ENCODE assay signal across 1 cellular context in the genomic region with DNA sequence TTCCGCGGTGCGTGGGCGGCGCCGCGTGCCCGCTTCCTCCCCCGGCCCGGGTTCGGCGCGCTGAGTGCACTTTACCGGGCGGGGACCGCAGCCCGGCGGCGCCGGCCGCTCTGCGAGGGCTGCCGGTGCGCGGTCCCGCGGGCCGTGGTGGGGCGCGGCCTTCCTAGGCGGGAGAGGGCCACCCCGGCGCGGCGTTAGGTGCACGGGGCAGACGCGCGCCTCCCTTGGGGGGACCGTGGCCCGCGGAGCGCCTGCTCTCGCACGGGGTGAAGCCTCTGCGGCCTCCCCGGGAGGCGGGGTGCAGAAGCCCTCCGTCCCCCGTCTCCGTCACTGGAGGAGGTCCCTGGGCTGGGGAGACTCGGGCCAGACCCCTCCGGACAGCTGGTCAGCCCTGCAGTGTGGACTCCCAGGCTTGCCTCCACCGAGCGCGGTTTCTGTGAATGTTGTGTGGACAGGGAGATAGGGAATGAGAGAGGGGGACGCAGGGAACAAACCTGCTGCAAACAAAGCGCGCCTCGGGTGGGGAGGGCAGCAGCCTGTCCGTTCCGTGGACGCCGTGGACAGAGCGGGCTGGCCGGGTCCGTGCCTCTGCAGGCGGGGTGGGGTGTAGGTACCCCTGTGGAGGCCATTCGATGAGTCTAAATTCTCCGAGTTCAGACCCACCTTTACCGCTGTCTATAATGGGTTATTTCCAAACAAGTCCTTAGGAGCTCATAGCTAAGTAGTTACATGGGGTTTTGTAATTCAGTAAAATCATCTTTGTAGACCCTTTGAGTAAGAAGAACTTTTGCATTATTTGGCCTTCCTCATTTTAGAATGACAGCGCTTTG.
A peak's percentile ranks its signal among the peaks of the same experiment; 100 is the strongest.
TF ChIP-seq lines count a peak whose summit lies in the region.

No MANE protein-coding gene starts in this region.

TF ChIP-seq in HepG2, 621 proteins besides CTCF, POLR2A, EP300 and RAD21 (continued from another document and continues in another):
- TF ChIP-seq HIC2 (CRISPR knock-in tag; IDR thresholded peaks at IDR 0.05; ENCODE audit: low read depth) (no peak), ZNF44 (CRISPR knock-in tag; IDR thresholded peaks at IDR 0.05) (0 out of 2 replicates have a peak, but pooled peaks have one; percentile 65), ZNF616 (CRISPR knock-in tag; IDR thresholded peaks at IDR 0.05; ENCODE audit: low read depth) (0 out of 2 replicates have a peak, but pooled peaks have one; percentile 68), ZBTB8A (CRISPR knock-in tag; IDR thresholded peaks at IDR 0.05; ENCODE audit: borderline replicate concordance, low read depth) (no peak), PBX2 (CRISPR knock-in tag; IDR thresholded peaks at IDR 0.05) (no peak), PCBP1 (IDR thresholded peaks at IDR 0.05; ENCODE audit: borderline replicate concordance, low read depth, low read length) (no peak), NFIC (IDR thresholded peaks at IDR 0.05; ENCODE audit: low read length) (no peak), ZSCAN29 (CRISPR knock-in tag; conservative IDR thresholded peaks at IDR 0.05) (no peak), ZNF18 (CRISPR knock-in tag; IDR thresholded peaks at IDR 0.05; ENCODE audit: insufficient replicate concordance) (no peak), GFI1 (CRISPR knock-in tag; IDR thresholded peaks at IDR 0.05; ENCODE audit: borderline replicate concordance) (0 out of 2 replicates have a peak, but pooled peaks have one; percentile 28), NFE2L1 (CRISPR knock-in tag; IDR thresholded peaks at IDR 0.05; ENCODE audit: borderline replicate concordance) (no peak), ZFP36L1 (CRISPR knock-in tag; IDR thresholded peaks at IDR 0.05) (0 out of 2 replicates have a peak, but pooled peaks have one; percentile 29), ZNF468 (CRISPR knock-in tag; IDR thresholded peaks at IDR 0.05) (peak; percentile 27; the same call in 1 of the 2 replicates), ZNF543 (CRISPR knock-in tag; IDR thresholded peaks at IDR 0.05) (no peak), RBAK (CRISPR knock-in tag; IDR thresholded peaks at IDR 0.05) (no peak), ZNF501 (CRISPR knock-in tag; IDR thresholded peaks at IDR 0.05) (peak; percentile 7; the same call in 1 of the 2 replicates), SIX4 (CRISPR knock-in tag; IDR thresholded peaks at IDR 0.05) (no peak), SETDB1 (CRISPR knock-in tag; IDR thresholded peaks at IDR 0.05; ENCODE audit: borderline replicate concordance) (no peak), MLX (CRISPR knock-in tag; IDR thresholded peaks at IDR 0.05) (no peak), EEA1 (CRISPR knock-in tag; IDR thresholded peaks at IDR 0.05; ENCODE audit: borderline replicate concordance) (0 out of 2 replicates have a peak, but pooled peaks have one; percentile 2), MTA1 (CRISPR knock-in tag; IDR thresholded peaks at IDR 0.05; ENCODE audit: borderline replicate concordance) (no peak), ZNF484 (CRISPR knock-in tag; IDR thresholded peaks at IDR 0.05; ENCODE audit: borderline replicate concordance, low read depth) (0 out of 2 replicates have a peak, but pooled peaks have one; percentile 23), JUN (CRISPR knock-in tag; IDR thresholded peaks at IDR 0.05) (no peak), FOXP4 (CRISPR knock-in tag; IDR thresholded peaks at IDR 0.05) (no peak), EHMT2 (IDR thresholded peaks at IDR 0.05; ENCODE audit: borderline replicate concordance, low read depth, low read length) (no peak), DNMT3B (CRISPR knock-in tag; conservative IDR thresholded peaks at IDR 0.05) (no peak)
- TF ChIP-seq, protein P1, sequence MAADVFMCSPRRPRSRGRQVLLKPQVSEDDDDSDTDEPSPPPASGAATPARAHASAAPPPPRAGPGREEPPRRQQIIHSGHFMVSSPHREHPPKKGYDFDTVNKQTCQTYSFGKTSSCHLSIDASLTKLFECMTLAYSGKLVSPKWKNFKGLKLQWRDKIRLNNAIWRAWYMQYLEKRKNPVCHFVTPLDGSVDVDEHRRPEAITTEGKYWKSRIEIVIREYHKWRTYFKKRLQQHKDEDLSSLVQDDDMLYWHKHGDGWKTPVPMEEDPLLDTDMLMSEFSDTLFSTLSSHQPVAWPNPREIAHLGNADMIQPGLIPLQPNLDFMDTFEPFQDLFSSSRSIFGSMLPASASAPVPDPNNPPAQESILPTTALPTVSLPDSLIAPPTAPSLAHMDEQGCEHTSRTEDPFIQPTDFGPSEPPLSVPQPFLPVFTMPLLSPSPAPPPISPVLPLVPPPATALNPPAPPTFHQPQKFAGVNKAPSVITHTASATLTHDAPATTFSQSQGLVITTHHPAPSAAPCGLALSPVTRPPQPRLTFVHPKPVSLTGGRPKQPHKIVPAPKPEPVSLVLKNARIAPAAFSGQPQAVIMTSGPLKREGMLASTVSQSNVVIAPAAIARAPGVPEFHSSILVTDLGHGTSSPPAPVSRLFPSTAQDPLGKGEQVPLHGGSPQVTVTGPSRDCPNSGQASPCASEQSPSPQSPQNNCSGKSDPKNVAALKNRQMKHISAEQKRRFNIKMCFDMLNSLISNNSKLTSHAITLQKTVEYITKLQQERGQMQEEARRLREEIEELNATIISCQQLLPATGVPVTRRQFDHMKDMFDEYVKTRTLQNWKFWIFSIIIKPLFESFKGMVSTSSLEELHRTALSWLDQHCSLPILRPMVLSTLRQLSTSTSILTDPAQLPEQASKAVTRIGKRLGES (CRISPR knock-in tag; IDR thresholded peaks at IDR 0.05; ENCODE audit: borderline replicate concordance), result no peak
- TF ChIP-seq, protein P2, sequence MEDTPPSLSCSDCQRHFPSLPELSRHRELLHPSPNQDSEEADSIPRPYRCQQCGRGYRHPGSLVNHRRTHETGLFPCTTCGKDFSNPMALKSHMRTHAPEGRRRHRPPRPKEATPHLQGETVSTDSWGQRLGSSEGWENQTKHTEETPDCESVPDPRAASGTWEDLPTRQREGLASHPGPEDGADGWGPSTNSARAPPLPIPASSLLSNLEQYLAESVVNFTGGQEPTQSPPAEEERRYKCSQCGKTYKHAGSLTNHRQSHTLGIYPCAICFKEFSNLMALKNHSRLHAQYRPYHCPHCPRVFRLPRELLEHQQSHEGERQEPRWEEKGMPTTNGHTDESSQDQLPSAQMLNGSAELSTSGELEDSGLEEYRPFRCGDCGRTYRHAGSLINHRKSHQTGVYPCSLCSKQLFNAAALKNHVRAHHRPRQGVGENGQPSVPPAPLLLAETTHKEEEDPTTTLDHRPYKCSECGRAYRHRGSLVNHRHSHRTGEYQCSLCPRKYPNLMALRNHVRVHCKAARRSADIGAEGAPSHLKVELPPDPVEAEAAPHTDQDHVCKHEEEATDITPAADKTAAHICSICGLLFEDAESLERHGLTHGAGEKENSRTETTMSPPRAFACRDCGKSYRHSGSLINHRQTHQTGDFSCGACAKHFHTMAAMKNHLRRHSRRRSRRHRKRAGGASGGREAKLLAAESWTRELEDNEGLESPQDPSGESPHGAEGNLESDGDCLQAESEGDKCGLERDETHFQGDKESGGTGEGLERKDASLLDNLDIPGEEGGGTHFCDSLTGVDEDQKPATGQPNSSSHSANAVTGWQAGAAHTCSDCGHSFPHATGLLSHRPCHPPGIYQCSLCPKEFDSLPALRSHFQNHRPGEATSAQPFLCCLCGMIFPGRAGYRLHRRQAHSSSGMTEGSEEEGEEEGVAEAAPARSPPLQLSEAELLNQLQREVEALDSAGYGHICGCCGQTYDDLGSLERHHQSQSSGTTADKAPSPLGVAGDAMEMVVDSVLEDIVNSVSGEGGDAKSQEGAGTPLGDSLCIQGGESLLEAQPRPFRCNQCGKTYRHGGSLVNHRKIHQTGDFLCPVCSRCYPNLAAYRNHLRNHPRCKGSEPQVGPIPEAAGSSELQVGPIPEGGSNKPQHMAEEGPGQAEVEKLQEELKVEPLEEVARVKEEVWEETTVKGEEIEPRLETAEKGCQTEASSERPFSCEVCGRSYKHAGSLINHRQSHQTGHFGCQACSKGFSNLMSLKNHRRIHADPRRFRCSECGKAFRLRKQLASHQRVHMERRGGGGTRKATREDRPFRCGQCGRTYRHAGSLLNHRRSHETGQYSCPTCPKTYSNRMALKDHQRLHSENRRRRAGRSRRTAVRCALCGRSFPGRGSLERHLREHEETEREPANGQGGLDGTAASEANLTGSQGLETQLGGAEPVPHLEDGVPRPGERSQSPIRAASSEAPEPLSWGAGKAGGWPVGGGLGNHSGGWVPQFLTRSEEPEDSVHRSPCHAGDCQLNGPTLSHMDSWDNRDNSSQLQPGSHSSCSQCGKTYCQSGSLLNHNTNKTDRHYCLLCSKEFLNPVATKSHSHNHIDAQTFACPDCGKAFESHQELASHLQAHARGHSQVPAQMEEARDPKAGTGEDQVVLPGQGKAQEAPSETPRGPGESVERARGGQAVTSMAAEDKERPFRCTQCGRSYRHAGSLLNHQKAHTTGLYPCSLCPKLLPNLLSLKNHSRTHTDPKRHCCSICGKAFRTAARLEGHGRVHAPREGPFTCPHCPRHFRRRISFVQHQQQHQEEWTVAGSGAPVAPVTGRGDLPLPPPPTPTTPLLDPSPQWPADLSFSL (CRISPR knock-in tag; IDR thresholded peaks at IDR 0.05), result no peak
- TF ChIP-seq, protein P3, sequence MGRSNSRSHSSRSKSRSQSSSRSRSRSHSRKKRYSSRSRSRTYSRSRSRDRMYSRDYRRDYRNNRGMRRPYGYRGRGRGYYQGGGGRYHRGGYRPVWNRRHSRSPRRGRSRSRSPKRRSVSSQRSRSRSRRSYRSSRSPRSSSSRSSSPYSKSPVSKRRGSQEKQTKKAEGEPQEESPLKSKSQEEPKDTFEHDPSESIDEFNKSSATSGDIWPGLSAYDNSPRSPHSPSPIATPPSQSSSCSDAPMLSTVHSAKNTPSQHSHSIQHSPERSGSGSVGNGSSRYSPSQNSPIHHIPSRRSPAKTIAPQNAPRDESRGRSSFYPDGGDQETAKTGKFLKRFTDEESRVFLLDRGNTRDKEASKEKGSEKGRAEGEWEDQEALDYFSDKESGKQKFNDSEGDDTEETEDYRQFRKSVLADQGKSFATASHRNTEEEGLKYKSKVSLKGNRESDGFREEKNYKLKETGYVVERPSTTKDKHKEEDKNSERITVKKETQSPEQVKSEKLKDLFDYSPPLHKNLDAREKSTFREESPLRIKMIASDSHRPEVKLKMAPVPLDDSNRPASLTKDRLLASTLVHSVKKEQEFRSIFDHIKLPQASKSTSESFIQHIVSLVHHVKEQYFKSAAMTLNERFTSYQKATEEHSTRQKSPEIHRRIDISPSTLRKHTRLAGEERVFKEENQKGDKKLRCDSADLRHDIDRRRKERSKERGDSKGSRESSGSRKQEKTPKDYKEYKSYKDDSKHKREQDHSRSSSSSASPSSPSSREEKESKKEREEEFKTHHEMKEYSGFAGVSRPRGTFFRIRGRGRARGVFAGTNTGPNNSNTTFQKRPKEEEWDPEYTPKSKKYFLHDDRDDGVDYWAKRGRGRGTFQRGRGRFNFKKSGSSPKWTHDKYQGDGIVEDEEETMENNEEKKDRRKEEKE (IDR thresholded peaks at IDR 0.05), result no peak
